ENCODE assay signal across 1 cellular context in genomic region chr9:77440057-77440456, GRCh38.
TF ChIP-seq lines count a peak whose summit lies in the region.

No MANE protein-coding gene starts in this region.

TF ChIP-seq in GM23338, 12 proteins besides CTCF, POLR2A, EP300 and RAD21 (continued from another document):
- TF ChIP-seq, protein P1, sequence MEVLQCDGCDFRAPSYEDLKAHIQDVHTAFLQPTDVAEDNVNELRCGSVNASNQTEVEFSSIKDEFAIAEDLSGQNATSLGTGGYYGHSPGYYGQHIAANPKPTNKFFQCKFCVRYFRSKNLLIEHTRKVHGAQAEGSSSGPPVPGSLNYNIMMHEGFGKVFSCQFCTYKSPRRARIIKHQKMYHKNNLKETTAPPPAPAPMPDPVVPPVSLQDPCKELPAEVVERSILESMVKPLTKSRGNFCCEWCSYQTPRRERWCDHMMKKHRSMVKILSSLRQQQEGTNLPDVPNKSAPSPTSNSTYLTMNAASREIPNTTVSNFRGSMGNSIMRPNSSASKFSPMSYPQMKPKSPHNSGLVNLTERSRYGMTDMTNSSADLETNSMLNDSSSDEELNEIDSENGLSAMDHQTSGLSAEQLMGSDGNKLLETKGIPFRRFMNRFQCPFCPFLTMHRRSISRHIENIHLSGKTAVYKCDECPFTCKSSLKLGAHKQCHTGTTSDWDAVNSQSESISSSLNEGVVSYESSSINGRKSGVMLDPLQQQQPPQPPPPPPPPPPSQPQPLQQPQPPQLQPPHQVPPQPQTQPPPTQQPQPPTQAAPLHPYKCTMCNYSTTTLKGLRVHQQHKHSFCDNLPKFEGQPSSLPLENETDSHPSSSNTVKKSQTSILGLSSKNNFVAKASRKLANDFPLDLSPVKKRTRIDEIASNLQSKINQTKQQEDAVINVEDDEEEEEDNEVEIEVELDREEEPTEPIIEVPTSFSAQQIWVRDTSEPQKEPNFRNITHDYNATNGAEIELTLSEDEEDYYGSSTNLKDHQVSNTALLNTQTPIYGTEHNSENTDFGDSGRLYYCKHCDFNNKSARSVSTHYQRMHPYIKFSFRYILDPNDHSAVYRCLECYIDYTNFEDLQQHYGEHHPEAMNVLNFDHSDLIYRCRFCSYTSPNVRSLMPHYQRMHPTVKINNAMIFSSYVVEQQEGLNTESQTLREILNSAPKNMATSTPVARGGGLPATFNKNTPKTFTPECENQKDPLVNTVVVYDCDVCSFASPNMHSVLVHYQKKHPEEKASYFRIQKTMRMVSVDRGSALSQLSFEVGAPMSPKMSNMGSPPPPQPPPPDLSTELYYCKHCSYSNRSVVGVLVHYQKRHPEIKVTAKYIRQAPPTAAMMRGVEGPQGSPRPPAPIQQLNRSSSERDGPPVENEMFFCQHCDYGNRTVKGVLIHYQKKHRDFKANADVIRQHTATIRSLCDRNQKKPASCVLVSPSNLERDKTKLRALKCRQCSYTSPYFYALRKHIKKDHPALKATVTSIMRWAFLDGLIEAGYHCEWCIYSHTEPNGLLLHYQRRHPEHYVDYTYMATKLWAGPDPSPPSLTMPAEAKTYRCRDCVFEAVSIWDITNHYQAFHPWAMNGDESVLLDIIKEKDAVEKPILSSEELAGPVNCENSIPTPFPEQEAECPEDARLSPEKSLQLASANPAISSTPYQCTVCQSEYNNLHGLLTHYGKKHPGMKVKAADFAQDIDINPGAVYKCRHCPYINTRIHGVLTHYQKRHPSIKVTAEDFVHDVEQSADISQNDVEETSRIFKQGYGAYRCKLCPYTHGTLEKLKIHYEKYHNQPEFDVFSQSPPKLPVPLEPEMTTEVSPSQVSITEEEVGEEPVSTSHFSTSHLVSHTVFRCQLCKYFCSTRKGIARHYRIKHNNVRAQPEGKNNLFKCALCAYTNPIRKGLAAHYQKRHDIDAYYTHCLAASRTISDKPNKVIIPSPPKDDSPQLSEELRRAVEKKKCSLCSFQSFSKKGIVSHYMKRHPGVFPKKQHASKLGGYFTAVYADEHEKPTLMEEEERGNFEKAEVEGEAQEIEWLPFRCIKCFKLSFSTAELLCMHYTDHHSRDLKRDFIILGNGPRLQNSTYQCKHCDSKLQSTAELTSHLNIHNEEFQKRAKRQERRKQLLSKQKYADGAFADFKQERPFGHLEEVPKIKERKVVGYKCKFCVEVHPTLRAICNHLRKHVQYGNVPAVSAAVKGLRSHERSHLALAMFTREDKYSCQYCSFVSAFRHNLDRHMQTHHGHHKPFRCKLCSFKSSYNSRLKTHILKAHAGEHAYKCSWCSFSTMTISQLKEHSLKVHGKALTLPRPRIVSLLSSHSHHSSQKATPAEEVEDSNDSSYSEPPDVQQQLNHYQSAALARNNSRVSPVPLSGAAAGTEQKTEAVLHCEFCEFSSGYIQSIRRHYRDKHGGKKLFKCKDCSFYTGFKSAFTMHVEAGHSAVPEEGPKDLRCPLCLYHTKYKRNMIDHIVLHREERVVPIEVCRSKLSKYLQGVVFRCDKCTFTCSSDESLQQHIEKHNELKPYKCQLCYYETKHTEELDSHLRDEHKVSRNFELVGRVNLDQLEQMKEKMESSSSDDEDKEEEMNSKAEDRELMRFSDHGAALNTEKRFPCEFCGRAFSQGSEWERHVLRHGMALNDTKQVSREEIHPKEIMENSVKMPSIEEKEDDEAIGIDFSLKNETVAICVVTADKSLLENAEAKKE (CRISPR knock-in tag; IDR thresholded peaks at IDR 0.05): peak; percentile 69
- TF ChIP-seq JUNB (IDR thresholded peaks at IDR 0.05; ENCODE audit: unreplicated experiment): no peak
